ENCODE assay signal across 24 cellular contexts in genomic region chr13:77196052-77196618, GRCh38.
"Had no signal": no experiment of that assay in that cellular context is flagged by ENCODE, and none has a peak within 500 bp of the region (broad histone marks: within the 10 kb centered on the region; RNA-seq: fewer than 3 reads in every experiment).

No MANE protein-coding gene starts in this region.

- H3K4me1 ChIP-seq: parathyroid adenoma, psoas muscle, uterus had no signal

- ATAC-seq: esophagus mucosa; naive thymus-derived CD4-positive, alpha-beta T cell; psoas muscle had no signal

- H3K27me3 ChIP-seq: brain microvascular endothelial cell, uterus had no signal

- DNase-seq: activated CD4-positive, alpha-beta T cell treated with anti-CD3 and anti-CD28 coated beads for 4 hours; activated CD4-positive, alpha-beta T cell treated with anti-CD3 and anti-CD28 coated beads, Interleukin-2, amount 50 U/mL, for 4 hours; activated CD4-positive, CD25-positive, alpha-beta regulatory T cell; activated CD8-positive, alpha-beta memory T cell treated with anti-CD3 and anti-CD28 coated beads for 24 hours; activated gamma-delta T cell treated with Interleukin-2 at 50 U/mL for 16 hours; activated naive CD4-positive, alpha-beta T cell treated with anti-CD3 and anti-CD28 coated beads, Interleukin-2, amount 50 U/mL, for 16 hours; activated T-cell treated with anti-CD3 and anti-CD28 coated beads, Interleukin-2, amount 50 U/mL, for 1 hour; amniotic stem cell; brain microvascular endothelial cell; central memory CD4-positive, alpha-beta T cell; endodermal cell; foreskin melanocyte; mammary epithelial cell; midbrain; naive thymus-derived CD4-positive, alpha-beta T cell; occipital lobe; psoas muscle; stimulated activated CD4-positive, alpha-beta T cell treated with anti-CD3 and anti-CD28 coated beads, Interleukin-15, amount 100 ng/mL, for 24 hours; stimulated activated CD4-positive, alpha-beta T cell treated with anti-CD3 and anti-CD28 coated beads, Interleukin-2, amount 100 ng/mL, for 24 hours; stimulated activated naive CD4-positive, alpha-beta T cell treated with Interleukin-2 at 50 U/mL for 16 hours; substantia nigra; uterus had no signal

- H3K36me3 ChIP-seq: brain microvascular endothelial cell, uterus had no signal

- H3K27ac ChIP-seq: brain microvascular endothelial cell, parathyroid adenoma, psoas muscle, uterus had no signal

- H3K4me3 ChIP-seq: psoas muscle, uterus had no signal

- H3K9me3 ChIP-seq: psoas muscle, uterus had no signal
